14 cellular contexts compared by ENCODE assay signal in the genomic region with DNA sequence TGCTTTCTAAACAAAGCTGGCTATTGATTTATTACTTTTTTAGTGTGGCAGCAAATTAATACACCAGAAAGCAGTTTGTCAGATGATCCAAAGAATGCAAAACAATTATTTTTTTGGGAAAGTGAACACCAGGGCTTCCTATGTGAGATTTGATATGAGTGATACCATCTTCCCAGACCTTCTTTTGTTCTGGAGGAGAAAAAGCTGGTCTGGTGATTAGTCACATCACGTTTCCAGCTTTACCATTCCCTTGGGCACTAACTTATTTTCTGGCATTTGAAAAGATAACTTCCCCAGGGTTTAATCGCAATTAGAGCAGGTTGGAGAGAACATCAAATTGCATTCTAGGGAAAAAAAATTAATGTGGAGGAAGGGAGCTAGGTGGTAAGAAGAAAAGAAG.
DNase-seq lines count a peak whose midpoint lies in the region; FAIRE-seq and TF ChIP-seq lines count a peak whose summit lies in the region.
"Had no signal": no experiment of that assay in that cellular context is flagged by ENCODE, and none has a peak within 500 bp of the region (broad histone marks: within the 10 kb centered on the region; RNA-seq: fewer than 3 reads in every experiment).

No MANE protein-coding gene starts in this region.

- TF ChIP-seq CTCF in bronchial epithelial cell (IDR thresholded peaks at IDR 0.05; ENCODE audit: insufficient read depth, low read length, severe bottlenecking): no peak
- TF ChIP-seq CTCF in foreskin fibroblast (IDR thresholded peaks at IDR 0.05; ENCODE audit: low read depth, low read length): no peak
- no peak for TF ChIP-seq CTCF in parathyroid adenoma (IDR thresholded peaks at IDR 0.05)
- no peak for TF ChIP-seq CTCF in GM20000 (IDR thresholded peaks at IDR 0.05; ENCODE audit: extremely low read depth, missing control alignments)

- no peak overlapping the region for H3K4me3 ChIP-seq in GM23248
- no peak overlapping the region for H3K4me3 ChIP-seq in bronchial epithelial cell (ENCODE audit: low read depth, low read length)
- no peak overlapping the region for H3K4me3 ChIP-seq in foreskin fibroblast (ENCODE audit: low read depth in 1 of 2, low read length in 2 of 2)
- no peak overlapping the region for H3K4me3 ChIP-seq in parathyroid adenoma (ENCODE audit: low read depth, low read length)
- H3K4me3 ChIP-seq: A549 had no signal

- FAIRE-seq in bronchial epithelial cell (lab: Jason Lieb, UNC): no peak
- FAIRE-seq: A549, GM19239 had no signal

- H3K27ac ChIP-seq in GM23248 (no peak overlapping the region), parathyroid adenoma (no peak overlapping the region)
- H3K27ac ChIP-seq: A549 had no signal

- H2AFZ ChIP-seq in GM23248 (no peak overlapping the region), parathyroid adenoma (peak overlapping the region; percentile 17)

- H3K36me3 ChIP-seq in GM23248 (ENCODE audit: low read depth) (no peaks in the 10 kb centered on the region), bronchial epithelial cell (ENCODE audit: control insufficient read depth, insufficient read depth, low read length) (no peaks in the 10 kb centered on the region), parathyroid adenoma (ENCODE audit: control insufficient read depth, insufficient read depth, low read length) (no peaks in the 10 kb centered on the region)

- H4K20me1 ChIP-seq in GM23248 (ENCODE audit: insufficient read depth): no peaks in the 10 kb centered on the region

- DNase-seq in GM23248 (peak; percentile 24), bronchial epithelial cell (ENCODE audit: low read depth) (peak; percentile 40), foreskin fibroblast (peak; percentile 4 to 44), GM20000 (ENCODE audit: low spot score) (no peak), T-helper 9 cell (no peak)
- DNase-seq in activated effector memory CD4-positive, alpha-beta T cell treated with anti-CD3 and anti-CD28 coated beads, Interleukin-2, amount 50 U/mL, for 16 hours: no peak
- DNase-seq: CD8-positive, alpha-beta T cell; DMS53; GF-D8; HCEC 1CT; HFFc6 had no signal

- H3K9me3 ChIP-seq in GM23248 (ENCODE audit: low read depth) (no peaks in the 10 kb centered on the region), parathyroid adenoma (ENCODE audit: control insufficient read depth, low read length) (no peaks in the 10 kb centered on the region)
- H3K9me3 ChIP-seq: A549 had no signal

- 28 to 36% methylated on average over 2 of the region's 2 CpGs for WGBS in GM23248 (ENCODE audit: low coverage in 1 of 2, low lambda C conversion rate in 2 of 2, missing lambda C conversion rate in 2 of 2), 2 experiments

- H3F3A ChIP-seq in GM23248 (ENCODE audit: insufficient read depth): 0 out of 2 replicates have a peak, but pooled peaks cover 4% of the 10 kb centered on the region

- H3K9ac ChIP-seq in GM23248 (no peak overlapping the region), parathyroid adenoma (no peak overlapping the region)

- H3K4me2 ChIP-seq in GM23248 (ENCODE audit: unreplicated experiment) (no peak overlapping the region), parathyroid adenoma (ENCODE audit: low read length) (no peak overlapping the region)
- H3K4me2 ChIP-seq: A549 had no signal

- H3K27me3 ChIP-seq in GM23248 (replicated peaks; ENCODE audit: insufficient read depth): no peaks in the 10 kb centered on the region
- no peaks in the 10 kb centered on the region for H3K27me3 ChIP-seq in bronchial epithelial cell (ENCODE audit: control insufficient read depth, insufficient read depth, low read length)
- H3K27me3 ChIP-seq in parathyroid adenoma (ENCODE audit: control insufficient read depth, insufficient read depth, low read length): no peaks in the 10 kb centered on the region

- in situ Hi-C loops in GM23248 (cut with MboI): no loop called here

- no peaks in the 10 kb centered on the region for H3K9me2 ChIP-seq in GM23248 (ENCODE audit: insufficient read depth)

- H3K79me2 ChIP-seq in GM23248 (ENCODE audit: insufficient read depth) (no peaks in the 10 kb centered on the region), parathyroid adenoma (no peaks in the 10 kb centered on the region)

- H3K4me1 ChIP-seq in GM23248 (ENCODE audit: insufficient read depth) (no peaks in the 10 kb centered on the region), parathyroid adenoma (peaks cover 3% of the 10 kb centered on the region)
- H3K4me1 ChIP-seq: A549 had no signal

Comparison
In these comparisons a context has a peak if more than half of its experiments do, and no peak if none do; other contexts are left out.
1. DNase-seq: peak in GM23248 (single experiment), bronchial epithelial cell (single experiment) and foreskin fibroblast (2 of 2); none in GM20000 (single experiment), activated effector memory CD4-positive, alpha-beta T cell treated with anti-CD3 and anti-CD28 coated beads, Interleukin-2, amount 50 U/mL, for 16 hours (single experiment) and T-helper 9 cell (single experiment).